13 cellular contexts compared by ENCODE assay signal in genomic region chr10:102401735-102402511, GRCh38. TPM values are rescaled to one million over a fixed set of nuclear protein-coding genes. Genes with fewer than 3 reads are reported as not detected.
DNase-seq lines count a peak whose midpoint lies in the region; ATAC-seq and TF ChIP-seq lines count a peak whose summit lies in the region.
"Had no signal": no experiment of that assay in that cellular context is flagged by ENCODE, and none has a peak within 500 bp of the region (broad histone marks: within the 10 kb centered on the region; RNA-seq: fewer than 3 reads in every experiment).

No MANE protein-coding gene starts in this region.

- peak overlapping the region; percentile 68 for H3K27ac Mint-ChIP-seq in activated naive CD8-positive, alpha-beta T cell treated with anti-CD3 and anti-CD28 coated beads, Interleukin-2, amount 50 U/mL, for 24 hours
- no peak overlapping the region for H3K27ac Mint-ChIP-seq in activated naive CD8-positive, alpha-beta T cell treated with anti-CD3 and anti-CD28 coated beads for 36 hours
- H3K27ac Mint-ChIP-seq: activated CD4-positive, alpha-beta T cell treated with anti-CD3 and anti-CD28 coated beads, Interleukin-2, amount 10 ng/mL, durations not matched to agents 7 days and 5 days; activated naive CD8-positive, alpha-beta T cell had no signal

- DNase-seq in activated naive CD8-positive, alpha-beta T cell treated with anti-CD3 and anti-CD28 coated beads, Interleukin-2, amount 50 U/mL, for 24 hours = no peak
- DNase-seq in activated naive CD8-positive, alpha-beta T cell treated with anti-CD3 and anti-CD28 coated beads for 36 hours = no peak
- DNase-seq in RWPE2 (ENCODE audit: low spot score) (peak; percentile 95), foreskin keratinocyte (peak; percentile 80 to 92), transverse colon (no peak), NCI-H1417 treated with DMSO at 0.1 percent for 48 hours (lab: John Stamatoyannopoulos, UW) (no peak), WERI-Rb-1 (no peak)
- no peak for DNase-seq in stimulated activated CD4-positive, alpha-beta T cell treated with anti-CD3 and anti-CD28 coated beads, Interleukin-2, amount 100 ng/mL, for 24 hours
- DNase-seq: activated CD4-positive, alpha-beta T cell treated with anti-CD3 and anti-CD28 coated beads, Interleukin-2, amount 10 ng/mL, durations not matched to agents 7 days and 5 days; AML-193; SHP77 treated with DMSO at 0.1 percent for 48 hours; testis had no signal

- H3K36me3 ChIP-seq in RWPE2 (ENCODE audit: low read depth) (peaks cover 23% of the 10 kb centered on the region), transverse colon (no peaks in the 10 kb centered on the region), WERI-Rb-1 (peaks cover 63% of the 10 kb centered on the region)

- WGBS in transverse colon (ENCODE audit: low coverage in 1 of 2), 2 donors = 91 to 100% methylated on average over 1 to 18 of the region's 18 CpGs

- H3K27me3 Mint-ChIP-seq in activated naive CD8-positive, alpha-beta T cell treated with anti-CD3 and anti-CD28 coated beads, Interleukin-2, amount 50 U/mL, for 24 hours = no peaks in the 10 kb centered on the region
- peaks cover 3% of the 10 kb centered on the region for H3K27me3 Mint-ChIP-seq in activated naive CD8-positive, alpha-beta T cell treated with anti-CD3 and anti-CD28 coated beads for 36 hours
- H3K27me3 Mint-ChIP-seq: activated CD4-positive, alpha-beta T cell treated with anti-CD3 and anti-CD28 coated beads, Interleukin-2, amount 10 ng/mL, durations not matched to agents 7 days and 5 days; activated naive CD8-positive, alpha-beta T cell had no signal

- H3K27ac ChIP-seq in RWPE2 (ENCODE audit: poor library complexity, severe bottlenecking) (peak overlapping the region; percentile 53), foreskin keratinocyte (no peak overlapping the region), transverse colon (peak overlapping the region; percentile 33 to 99 (median 90)), WERI-Rb-1 (no peak overlapping the region)
- H3K27ac ChIP-seq: testis had no signal

- no peak overlapping the region for H3K4me3 ChIP-seq in RWPE2 (ENCODE audit: severe bottlenecking)
- H3K4me3 ChIP-seq in transverse colon = no peak overlapping the region
- H3K4me3 ChIP-seq in WERI-Rb-1 (ENCODE audit: low read depth, low read length) = no peak overlapping the region
- H3K4me3 ChIP-seq: testis had no signal

- H3K4me3 Mint-ChIP-seq in activated naive CD8-positive, alpha-beta T cell treated with anti-CD3 and anti-CD28 coated beads, Interleukin-2, amount 50 U/mL, for 24 hours = peak overlapping the region; percentile 38
- no peak overlapping the region for H3K4me3 Mint-ChIP-seq in activated naive CD8-positive, alpha-beta T cell treated with anti-CD3 and anti-CD28 coated beads for 36 hours
- H3K4me3 Mint-ChIP-seq: activated CD4-positive, alpha-beta T cell treated with anti-CD3 and anti-CD28 coated beads, Interleukin-2, amount 10 ng/mL, durations not matched to agents 7 days and 5 days; activated naive CD8-positive, alpha-beta T cell had no signal

- in situ Hi-C loops in transverse colon (cut with MboI; ENCODE audit: low pct_ligation_motif_present in 1 of 4, low pct_unique_long_range_greater_than_20kb in 1 of 4, low sequenced_read_pairs in 3 of 4) = no loop called here

- no peak for TF ChIP-seq POLR2A in transverse colon (IDR thresholded peaks at IDR 0.05)

- no peak for ATAC-seq in activated naive CD8-positive, alpha-beta T cell treated with anti-CD3 and anti-CD28 coated beads, Interleukin-2, amount 50 U/mL, for 24 hours
- ATAC-seq in RWPE2 (ENCODE audit: low read depth) (peak; percentile 77), foreskin keratinocyte (peak; percentile 86)

- no peaks in the 10 kb centered on the region for H3K9me3 ChIP-seq in RWPE2 (ENCODE audit: severe bottlenecking)
- no peaks in the 10 kb centered on the region for H3K9me3 ChIP-seq in transverse colon
- H3K9me3 ChIP-seq in WERI-Rb-1 (ENCODE audit: severe bottlenecking) = no peaks in the 10 kb centered on the region
- H3K9me3 ChIP-seq: testis had no signal

- TF ChIP-seq CTCF in RWPE2 (IDR thresholded peaks at IDR 0.05; ENCODE audit: poor library complexity, severe bottlenecking) (no peak), foreskin keratinocyte (conservative IDR thresholded peaks at IDR 0.05) (peak; percentile 19), transverse colon (IDR thresholded peaks at IDR 0.05) (no peak), WERI-Rb-1 (IDR thresholded peaks at IDR 0.05; ENCODE audit: low read depth, low read length) (no peak)

- peaks cover 40% of the 10 kb centered on the region for H3K4me1 Mint-ChIP-seq in activated naive CD8-positive, alpha-beta T cell treated with anti-CD3 and anti-CD28 coated beads, Interleukin-2, amount 50 U/mL, for 24 hours
- H3K4me1 Mint-ChIP-seq in activated naive CD8-positive, alpha-beta T cell treated with anti-CD3 and anti-CD28 coated beads for 36 hours = peaks cover 43% of the 10 kb centered on the region

- peaks cover 38% of the 10 kb centered on the region for H3K36me3 Mint-ChIP-seq in activated naive CD8-positive, alpha-beta T cell treated with anti-CD3 and anti-CD28 coated beads, Interleukin-2, amount 50 U/mL, for 24 hours (ENCODE audit: low read depth)
- H3K36me3 Mint-ChIP-seq in activated naive CD8-positive, alpha-beta T cell treated with anti-CD3 and anti-CD28 coated beads for 36 hours = peaks cover 40% of the 10 kb centered on the region

- no peak for TF ChIP-seq EP300 in transverse colon (IDR thresholded peaks at IDR 0.05; ENCODE audit: low read depth)

- H3K4me1 ChIP-seq in RWPE2 (ENCODE audit: insufficient read depth, poor library complexity, severe bottlenecking) = peaks cover 12% of the 10 kb centered on the region
- H3K4me1 ChIP-seq in foreskin keratinocyte = peaks cover 14% of the 10 kb centered on the region
- H3K4me1 ChIP-seq in transverse colon = peaks cover 7 to 31% (median 23%) of the 10 kb centered on the region in 4 donors

- H3K27me3 ChIP-seq in RWPE2 (ENCODE audit: insufficient read depth, poor library complexity, severe bottlenecking) (no peaks in the 10 kb centered on the region), foreskin keratinocyte (peaks cover 2% of the 10 kb centered on the region), transverse colon (no peaks in the 10 kb centered on the region), WERI-Rb-1 (ENCODE audit: insufficient read depth, low read depth, severe bottlenecking) (no peaks in the 10 kb centered on the region)
- H3K27me3 ChIP-seq: testis had no signal

- H3K9me3 Mint-ChIP-seq in activated naive CD8-positive, alpha-beta T cell treated with anti-CD3 and anti-CD28 coated beads, Interleukin-2, amount 50 U/mL, for 24 hours = no peaks in the 10 kb centered on the region
- H3K9me3 Mint-ChIP-seq in activated naive CD8-positive, alpha-beta T cell treated with anti-CD3 and anti-CD28 coated beads for 36 hours = no peaks in the 10 kb centered on the region
- H3K9me3 Mint-ChIP-seq: activated CD4-positive, alpha-beta T cell treated with anti-CD3 and anti-CD28 coated beads, Interleukin-2, amount 10 ng/mL, durations not matched to agents 7 days and 5 days had no signal

- intact Hi-C loops in transverse colon (cut with DNase I; ENCODE audit: low total_unique reads) = no loop called here

RNA-seq across cellular contexts. Expression of gene NFKB2, which starts 6.4 kb away (rescaled TPM):
- total RNA-seq in activated naive CD8-positive, alpha-beta T cell treated with anti-CD3 and anti-CD28 coated beads for 36 hours = 100 to 1,000 TPM; 247 to 263 TPM
- total RNA-seq in foreskin keratinocyte (35.5 and 40.2 TPM in 2 replicates), transverse colon (10 to 100 TPM in 3 of 4 donors, 1 to 10 TPM in 1; 4.4 to 24.5 (median 17.8) TPM)
- polyA plus RNA-seq in foreskin keratinocyte = 33.3 and 34.9 TPM in 2 replicates

RNA-seq across cellular contexts. Expression of gene PSD, which starts 16.7 kb away (rescaled TPM):
- 1 to 10 TPM; 5.2 to 7.6 TPM for total RNA-seq in activated naive CD8-positive, alpha-beta T cell treated with anti-CD3 and anti-CD28 coated beads for 36 hours
- 0.14 and 0.24 TPM in 2 replicates for total RNA-seq in foreskin keratinocyte
- 0.09 and 0.15 TPM in 2 replicates for polyA plus RNA-seq in foreskin keratinocyte
- 10 to 100 TPM; 38.9 to 56.1 (median 49.4) TPM for total RNA-seq in transverse colon

RNA-seq across cellular contexts. Expression of gene FBXL15, which starts 18.7 kb away (rescaled TPM):
- 10 to 100 TPM; 11.7 to 13.0 TPM for total RNA-seq in activated naive CD8-positive, alpha-beta T cell treated with anti-CD3 and anti-CD28 coated beads for 36 hours
- total RNA-seq in foreskin keratinocyte = 5.5 and 5.9 TPM in 2 replicates
- polyA plus RNA-seq in foreskin keratinocyte = 7.6 and 8.5 TPM in 2 replicates
- 10 to 100 TPM; 16.7 to 56.3 (median 46.0) TPM for total RNA-seq in transverse colon

RNA-seq across cellular contexts. Expression of gene CUEDC2, which starts 30.5 kb away (rescaled TPM):
- 10 to 100 TPM; 66.3 to 73.8 TPM for total RNA-seq in activated naive CD8-positive, alpha-beta T cell treated with anti-CD3 and anti-CD28 coated beads for 36 hours
- total RNA-seq in foreskin keratinocyte (55.1 and 61.7 TPM in 2 replicates), transverse colon (10 to 100 TPM in 3 of 4 donors, 1 to 10 TPM in 1; 5.2 to 35.2 (median 33.5) TPM)
- polyA plus RNA-seq in foreskin keratinocyte = 106 and 109 TPM in 2 replicates

RNA-seq across cellular contexts. Expression of gene C10orf95, which starts 49.4 kb away (rescaled TPM):
- under 1 TPM; 0.49 to 0.62 TPM for total RNA-seq in activated naive CD8-positive, alpha-beta T cell treated with anti-CD3 and anti-CD28 coated beads for 36 hours
- 0.48 and 0.49 TPM in 2 replicates for total RNA-seq in foreskin keratinocyte
- 0.67 and 0.78 TPM in 2 replicates for polyA plus RNA-seq in foreskin keratinocyte
- total RNA-seq in transverse colon = 10 to 100 TPM in 1 of 4 donors, 1 to 10 TPM in 1, under 1 TPM in 2; 0.48 to 34.4 (median 1.1) TPM

Comparison
In these comparisons a context has a peak if more than half of its experiments do, and no peak if none do; other contexts are left out.
1. DNase-seq: peak in RWPE2 (single experiment) and foreskin keratinocyte (2 of 2); none in activated naive CD8-positive, alpha-beta T cell treated with anti-CD3 and anti-CD28 coated beads, Interleukin-2, amount 50 U/mL, for 24 hours (single experiment), activated naive CD8-positive, alpha-beta T cell treated with anti-CD3 and anti-CD28 coated beads for 36 hours (single experiment), transverse colon (single experiment), NCI-H1417 treated with DMSO at 0.1 percent for 48 hours (single experiment), stimulated activated CD4-positive, alpha-beta T cell treated with anti-CD3 and anti-CD28 coated beads, Interleukin-2, amount 100 ng/mL, for 24 hours (0 of 2) and WERI-Rb-1 (single experiment).
2. H3K27ac ChIP-seq: peak in RWPE2 (single experiment) and transverse colon (4 of 4); none in foreskin keratinocyte (single experiment) and WERI-Rb-1 (single experiment).
3. RNA of gene PSD, which starts 16.7 kb away (total RNA-seq): 38.9 to 56.1 TPM in transverse colon; 5.2 to 7.6 TPM in activated naive CD8-positive, alpha-beta T cell treated with anti-CD3 and anti-CD28 coated beads for 36 hours and 0.14 to 0.24 TPM in foreskin keratinocyte; every median in the first group is over 4 times any median in the second.